12 cellular contexts compared by ENCODE assay signal in the genomic region with DNA sequence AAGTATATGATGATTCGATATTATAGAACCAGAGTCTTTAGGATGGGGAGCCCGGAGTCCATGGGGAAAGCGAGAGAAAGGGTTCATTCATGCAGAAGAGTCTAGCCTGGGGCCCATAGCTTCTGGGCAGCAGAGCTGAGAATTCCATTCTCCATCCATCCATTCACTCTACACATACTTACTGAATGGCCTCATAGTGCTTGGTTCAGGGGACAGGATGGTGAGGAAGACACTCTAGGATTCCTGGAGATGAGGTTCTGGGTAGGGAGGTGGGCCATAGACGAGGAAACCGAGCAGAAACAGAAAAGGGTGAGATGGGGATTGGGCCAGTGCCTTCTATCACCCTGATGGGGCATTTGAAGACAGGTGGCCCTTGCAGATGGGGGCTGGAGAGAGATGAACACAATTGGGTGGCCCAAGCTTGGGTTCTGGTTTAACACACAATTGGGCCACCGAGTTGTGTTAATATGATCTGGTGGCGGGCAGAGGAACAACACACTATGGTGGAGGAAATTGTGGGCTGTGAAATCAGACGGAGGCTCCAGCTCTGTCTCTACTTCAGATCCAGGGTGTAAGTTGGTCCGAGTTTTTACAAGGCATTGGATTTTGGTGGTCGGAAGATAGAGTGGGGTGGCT. TPM values are rescaled to one million over a fixed set of nuclear protein-coding genes. Genes with fewer than 3 reads are reported as not detected.
DNase-seq lines count a peak whose midpoint lies in the region; ATAC-seq, FAIRE-seq and TF ChIP-seq lines count a peak whose summit lies in the region.
"Had no signal": no experiment of that assay in that cellular context is flagged by ENCODE, and none has a peak within 500 bp of the region (broad histone marks: within the 10 kb centered on the region; RNA-seq: fewer than 3 reads in every experiment).

No MANE protein-coding gene starts in this region.

- no peak for FAIRE-seq in D721Med (lab: Jason Lieb, UNC)
- FAIRE-seq: H1 had no signal

- H3K36me3 ChIP-seq in GM23248 (ENCODE audit: low read depth) (no peaks in the 10 kb centered on the region), smooth muscle cell (ENCODE audit: low read depth) (no peaks in the 10 kb centered on the region)
- H3K36me3 ChIP-seq: adrenal gland had no signal

- H3K9ac ChIP-seq in GM23248 (peak overlapping the region; percentile 92), smooth muscle cell (ENCODE audit: low read depth) (peak overlapping the region; percentile 63)

- H3K27ac ChIP-seq in GM23248 (peak overlapping the region; percentile 100), VCaP (peak overlapping the region; percentile 49), smooth muscle cell (ENCODE audit: low read depth) (peak overlapping the region; percentile 87)
- H3K27ac ChIP-seq: HL-60 had no signal

- H3K9me3 ChIP-seq in GM23248 (ENCODE audit: low read depth) (no peaks in the 10 kb centered on the region), smooth muscle cell (replicated peaks; ENCODE audit: low read depth) (no peaks in the 10 kb centered on the region)
- H3K9me3 ChIP-seq: adrenal gland had no signal

- H3K4me2 ChIP-seq in GM23248 (ENCODE audit: unreplicated experiment) (peak overlapping the region; percentile 68), smooth muscle cell (peak overlapping the region; percentile 26)

- WGBS in GM23248 (ENCODE audit: low coverage in 1 of 2, low lambda C conversion rate in 2 of 2, missing lambda C conversion rate in 2 of 2), 2 experiments, result 81 to 83% methylated on average over 10 of the region's 10 CpGs
- WGBS in smooth muscle cell (ENCODE audit: low lambda C conversion rate), result 72% methylated on average over 10 of the region's 10 CpGs

- H2AFZ ChIP-seq in GM23248 (no peak overlapping the region), smooth muscle cell (ENCODE audit: low read depth) (no peak overlapping the region)

- TF ChIP-seq CTCF in VCaP (conservative IDR thresholded peaks at IDR 0.05) (no peak), smooth muscle cell (IDR thresholded peaks at IDR 0.05; ENCODE audit: borderline replicate concordance, insufficient read depth, poor library complexity, severe bottlenecking) (no peak), D721Med (IDR thresholded peaks at IDR 0.05; ENCODE audit: insufficient read depth, missing control alignments) (no peak)

- H3K27me3 ChIP-seq in GM23248 (replicated peaks; ENCODE audit: insufficient read depth), result no peaks in the 10 kb centered on the region
- peaks cover 11% of the 10 kb centered on the region for H3K27me3 ChIP-seq in smooth muscle cell (ENCODE audit: low read depth)
- H3K27me3 ChIP-seq: adrenal gland had no signal

- no peaks in the 10 kb centered on the region for H3K9me2 ChIP-seq in GM23248 (ENCODE audit: insufficient read depth)

- ATAC-seq in HG03378 (IDR thresholded peaks at IDR 0.05; ENCODE audit: unreplicated experiment), result no peak

- H3K4me1 ChIP-seq in GM23248 (ENCODE audit: insufficient read depth) (peaks cover 37% of the 10 kb centered on the region), smooth muscle cell (ENCODE audit: low read depth) (peaks cover 23% of the 10 kb centered on the region)

- H3K4me3 ChIP-seq in GM23248 (no peak overlapping the region), smooth muscle cell (no peak overlapping the region)
- H3K4me3 ChIP-seq: adrenal gland had no signal

- DNase-seq in GM23248 (peak; percentile 47), glomerular visceral epithelial cell (ENCODE audit: extremely low spot score) (peak; percentile 89), smooth muscle cell (lab: John Stamatoyannopoulos, UW; ENCODE audit: unreplicated experiment) (no peak), NCI-H187 (lab: John Stamatoyannopoulos, UW) (no peak), D721Med (ENCODE audit: insufficient read length, low spot score) (no peak)
- no peak for DNase-seq in activated effector memory CD4-positive, alpha-beta T cell treated with anti-CD3 and anti-CD28 coated beads, Interleukin-2, amount 50 U/mL, for 16 hours

- in situ Hi-C loops in GM23248 (cut with MboI), result no loop called here

- H3F3A ChIP-seq in GM23248 (ENCODE audit: insufficient read depth) (peaks cover 30% of the 10 kb centered on the region), smooth muscle cell (ENCODE audit: low read depth) (peaks cover 10% of the 10 kb centered on the region)

- H3K79me2 ChIP-seq in GM23248 (ENCODE audit: insufficient read depth) (no peaks in the 10 kb centered on the region), smooth muscle cell (ENCODE audit: low read depth) (no peaks in the 10 kb centered on the region)

- H4K20me1 ChIP-seq in GM23248 (ENCODE audit: insufficient read depth), result no peaks in the 10 kb centered on the region
- no peaks in the 10 kb centered on the region for H4K20me1 ChIP-seq in smooth muscle cell (ENCODE audit: low read depth)

RNA-seq across cellular contexts. Expression of a gene that starts 5.4 kb away (rescaled TPM):
- total RNA-seq in GM23248 (2014; rRNA removed; shearing (Covaris generic)), result 0.11 TPM in 1 of 2 replicates, not detected in the other
- 0.16 and 0.27 TPM in 2 replicates for polyA plus RNA-seq in GM23248 (2016; fragmentation: Nextera tagmentation; extraction: Ambion mirVana)
- total RNA-seq in smooth muscle cell, result not detected in 2 replicates
- not detected in 2 replicates for polyA plus RNA-seq in smooth muscle cell
- total RNA-seq: H1 had no signal

RNA-seq across cellular contexts. Expression of a gene that starts 11.5 kb away (rescaled TPM):
- total RNA-seq in GM23248 (2014; rRNA removed; shearing (Covaris generic)), result 0.11 TPM in 1 of 2 replicates, not detected in the other
- polyA plus RNA-seq in GM23248 (2016; fragmentation: Nextera tagmentation; extraction: Ambion mirVana) (0.34 and 0.95 TPM in 2 replicates), smooth muscle cell (0.49 and 1.7 TPM in 2 replicates)
- 0.18 and 1.4 TPM in 2 replicates for total RNA-seq in smooth muscle cell
- total RNA-seq: H1, subcutaneous adipose tissue had no signal
- polyA plus RNA-seq: adrenal gland, H1 had no signal

RNA-seq across cellular contexts. Expression of a gene that starts 41.4 kb away (rescaled TPM):
- total RNA-seq in GM23248 (2014; rRNA removed; shearing (Covaris generic)), result not detected in 2 replicates
- not detected in 2 replicates for polyA plus RNA-seq in GM23248 (2016; fragmentation: Nextera tagmentation; extraction: Ambion mirVana)
- not detected in 2 replicates for total RNA-seq in smooth muscle cell
- polyA plus RNA-seq in smooth muscle cell, result not detected in 2 replicates
- total RNA-seq: adrenal gland, H1, subcutaneous adipose tissue had no signal
- polyA plus RNA-seq: adrenal gland, H1 had no signal

RNA-seq across cellular contexts. Expression of a gene that starts 46.8 kb away (rescaled TPM):
- 5.7 and 11.0 TPM in 2 replicates for total RNA-seq in GM23248 (2014; rRNA removed; shearing (Covaris generic))
- polyA plus RNA-seq in GM23248 (2016; fragmentation: Nextera tagmentation; extraction: Ambion mirVana) (14.4 and 17.4 TPM in 2 replicates), smooth muscle cell (190 and 744 TPM in 2 replicates)
- total RNA-seq in smooth muscle cell, result 168 and 214 TPM in 2 replicates

Comparison
In these comparisons a context has a peak if more than half of its experiments do, and no peak if none do; other contexts are left out.
1. DNase-seq: peak in GM23248 (single experiment) and glomerular visceral epithelial cell (single experiment); none in smooth muscle cell (single experiment), NCI-H187 (0 of 2), D721Med (single experiment) and activated effector memory CD4-positive, alpha-beta T cell treated with anti-CD3 and anti-CD28 coated beads, Interleukin-2, amount 50 U/mL, for 16 hours (single experiment).
2. H3K27ac ChIP-seq: peak in every context shown above with its lines; median percentile 100 in GM23248; 87 in smooth muscle cell; 49 in VCaP.